ENCODE assay signal across 1 cellular context in the genomic region with DNA sequence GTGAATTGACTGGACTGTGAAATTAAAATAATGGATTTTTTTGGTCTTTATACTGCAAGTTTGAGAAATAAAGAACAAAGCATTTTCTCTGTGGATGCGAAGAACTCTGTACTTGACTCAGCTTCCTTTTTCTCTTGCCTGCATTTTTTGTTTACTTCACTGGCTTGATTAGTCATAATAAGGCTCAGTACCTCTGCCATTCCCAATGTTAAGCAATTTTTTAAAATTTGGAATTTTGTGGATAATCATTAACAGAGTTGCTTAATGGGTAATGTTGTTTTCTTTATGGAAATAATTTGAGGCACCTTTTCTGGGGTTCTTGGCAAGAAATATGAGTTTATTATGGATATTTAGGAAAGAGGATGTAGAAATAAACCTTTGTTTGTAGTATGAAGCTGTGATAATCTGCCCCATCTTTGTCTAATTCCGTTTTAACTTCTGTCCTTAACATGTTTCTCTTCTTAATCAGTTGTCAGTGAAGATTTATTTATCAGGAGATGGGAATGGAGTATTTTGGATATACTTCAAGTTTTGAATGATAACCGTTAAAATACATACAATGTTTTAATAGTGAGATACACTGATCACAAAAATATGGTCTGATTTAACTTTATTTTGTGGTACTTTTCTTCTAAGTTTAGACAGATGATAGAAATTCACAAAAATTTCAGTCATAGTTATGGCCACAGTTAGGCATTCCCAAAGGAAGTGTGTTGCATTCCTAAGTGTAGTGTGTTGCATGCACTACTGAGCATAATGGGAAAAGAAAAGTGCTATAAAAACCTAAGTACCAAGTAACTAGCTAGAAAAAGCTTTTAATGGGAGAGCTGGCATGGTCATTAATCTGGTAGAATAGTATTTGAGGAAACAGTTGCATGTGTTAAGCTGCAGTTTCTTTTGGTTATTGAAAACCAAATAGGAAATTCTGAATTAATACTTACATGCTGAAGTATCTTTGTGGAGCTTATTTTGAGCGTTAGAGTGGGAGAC.
TF ChIP-seq lines count a peak whose summit lies in the region.

No MANE protein-coding gene starts in this region.

TF ChIP-seq in GM12878, 131 proteins besides CTCF, POLR2A, EP300 and RAD21:
- 0 out of 2 replicates have a peak, but pooled peaks have one; percentile 21 for TF ChIP-seq CREM (IDR thresholded peaks at IDR 0.05; ENCODE audit: low read depth)
- TF ChIP-seq, protein P1, sequence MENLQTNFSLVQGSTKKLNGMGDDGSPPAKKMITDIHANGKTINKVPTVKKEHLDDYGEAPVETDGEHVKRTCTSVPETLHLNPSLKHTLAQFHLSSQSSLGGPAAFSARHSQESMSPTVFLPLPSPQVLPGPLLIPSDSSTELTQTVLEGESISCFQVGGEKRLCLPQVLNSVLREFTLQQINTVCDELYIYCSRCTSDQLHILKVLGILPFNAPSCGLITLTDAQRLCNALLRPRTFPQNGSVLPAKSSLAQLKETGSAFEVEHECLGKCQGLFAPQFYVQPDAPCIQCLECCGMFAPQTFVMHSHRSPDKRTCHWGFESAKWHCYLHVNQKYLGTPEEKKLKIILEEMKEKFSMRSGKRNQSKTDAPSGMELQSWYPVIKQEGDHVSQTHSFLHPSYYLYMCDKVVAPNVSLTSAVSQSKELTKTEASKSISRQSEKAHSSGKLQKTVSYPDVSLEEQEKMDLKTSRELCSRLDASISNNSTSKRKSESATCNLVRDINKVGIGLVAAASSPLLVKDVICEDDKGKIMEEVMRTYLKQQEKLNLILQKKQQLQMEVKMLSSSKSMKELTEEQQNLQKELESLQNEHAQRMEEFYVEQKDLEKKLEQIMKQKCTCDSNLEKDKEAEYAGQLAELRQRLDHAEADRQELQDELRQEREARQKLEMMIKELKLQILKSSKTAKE (IDR thresholded peaks at IDR 0.05; ENCODE audit: low read depth, poor library complexity, severe bottlenecking) = peak; percentile 15
- TF ChIP-seq JUNB (IDR thresholded peaks at IDR 0.05) = peak; percentile 51; the same call in 1 of the 2 replicates
- 0 out of 2 replicates have a peak, but pooled peaks have one; percentile 25 for TF ChIP-seq DPF2 (IDR thresholded peaks at IDR 0.05)
- 0 out of 2 replicates have a peak, but pooled peaks have one; percentile 9 for TF ChIP-seq CHD4 (IDR thresholded peaks at IDR 0.05)
- TF ChIP-seq ESRRA (IDR thresholded peaks at IDR 0.05; ENCODE audit: low read length) = no peak
- TF ChIP-seq MTA3 (IDR thresholded peaks at IDR 0.05; ENCODE audit: borderline replicate concordance, low read length) = 0 out of 2 replicates have a peak, but pooled peaks have one; percentile 17
- TF ChIP-seq IKZF1 (conservative IDR thresholded peaks at IDR 0.05) = peak; percentile 57
- TF ChIP-seq IKZF2 (IDR thresholded peaks at IDR 0.05) = peak; percentile 58 to 66
- TF ChIP-seq, protein P2, sequence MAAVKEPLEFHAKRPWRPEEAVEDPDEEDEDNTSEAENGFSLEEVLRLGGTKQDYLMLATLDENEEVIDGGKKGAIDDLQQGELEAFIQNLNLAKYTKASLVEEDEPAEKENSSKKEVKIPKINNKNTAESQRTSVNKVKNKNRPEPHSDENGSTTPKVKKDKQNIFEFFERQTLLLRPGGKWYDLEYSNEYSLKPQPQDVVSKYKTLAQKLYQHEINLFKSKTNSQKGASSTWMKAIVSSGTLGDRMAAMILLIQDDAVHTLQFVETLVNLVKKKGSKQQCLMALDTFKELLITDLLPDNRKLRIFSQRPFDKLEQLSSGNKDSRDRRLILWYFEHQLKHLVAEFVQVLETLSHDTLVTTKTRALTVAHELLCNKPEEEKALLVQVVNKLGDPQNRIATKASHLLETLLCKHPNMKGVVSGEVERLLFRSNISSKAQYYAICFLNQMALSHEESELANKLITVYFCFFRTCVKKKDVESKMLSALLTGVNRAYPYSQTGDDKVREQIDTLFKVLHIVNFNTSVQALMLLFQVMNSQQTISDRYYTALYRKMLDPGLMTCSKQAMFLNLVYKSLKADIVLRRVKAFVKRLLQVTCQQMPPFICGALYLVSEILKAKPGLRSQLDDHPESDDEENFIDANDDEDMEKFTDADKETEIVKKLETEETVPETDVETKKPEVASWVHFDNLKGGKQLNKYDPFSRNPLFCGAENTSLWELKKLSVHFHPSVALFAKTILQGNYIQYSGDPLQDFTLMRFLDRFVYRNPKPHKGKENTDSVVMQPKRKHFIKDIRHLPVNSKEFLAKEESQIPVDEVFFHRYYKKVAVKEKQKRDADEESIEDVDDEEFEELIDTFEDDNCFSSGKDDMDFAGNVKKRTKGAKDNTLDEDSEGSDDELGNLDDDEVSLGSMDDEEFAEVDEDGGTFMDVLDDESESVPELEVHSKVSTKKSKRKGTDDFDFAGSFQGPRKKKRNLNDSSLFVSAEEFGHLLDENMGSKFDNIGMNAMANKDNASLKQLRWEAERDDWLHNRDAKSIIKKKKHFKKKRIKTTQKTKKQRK (IDR thresholded peaks at IDR 0.05; ENCODE audit: low read depth, low read length) = no peak
- TF ChIP-seq, protein P3, sequence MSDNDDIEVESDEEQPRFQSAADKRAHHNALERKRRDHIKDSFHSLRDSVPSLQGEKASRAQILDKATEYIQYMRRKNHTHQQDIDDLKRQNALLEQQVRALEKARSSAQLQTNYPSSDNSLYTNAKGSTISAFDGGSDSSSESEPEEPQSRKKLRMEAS (IDR thresholded peaks at IDR 0.05; ENCODE audit: low read depth, low read length) = no peak
